1 cellular context compared by ENCODE assay signal in genomic region chr12:1795221-1795784, GRCh38.
TF ChIP-seq lines count a peak whose summit lies in the region.

No MANE protein-coding gene starts in this region.

TF ChIP-seq in SK-N-SH treated with all-trans-retinoic acid at 6 μM for 48 hours, 23 proteins besides CTCF, POLR2A, EP300 and RAD21 (continued from another document):
- no peak for TF ChIP-seq ARNTL (CRISPR knock-in tag; IDR thresholded peaks at IDR 0.05; ENCODE audit: borderline replicate concordance, low read depth)
- TF ChIP-seq PATZ1 (CRISPR knock-in tag; IDR thresholded peaks at IDR 0.05; ENCODE audit: borderline replicate concordance), result no peak
- no peak for TF ChIP-seq BACH2 (CRISPR knock-in tag; IDR thresholded peaks at IDR 0.05; ENCODE audit: borderline replicate concordance)
- no peak for TF ChIP-seq TCF4 (CRISPR knock-in tag; IDR thresholded peaks at IDR 0.05; ENCODE audit: borderline replicate concordance)
- no peak for TF ChIP-seq OSR1 (CRISPR knock-in tag; IDR thresholded peaks at IDR 0.05)
- TF ChIP-seq RARB (CRISPR knock-in tag; IDR thresholded peaks at IDR 0.05), result no peak
- TF ChIP-seq CSDC2 (CRISPR knock-in tag; IDR thresholded peaks at IDR 0.05), result no peak
- no peak for TF ChIP-seq ZNF70 (CRISPR knock-in tag; IDR thresholded peaks at IDR 0.05)
- TF ChIP-seq ZNF8 (CRISPR knock-in tag; IDR thresholded peaks at IDR 0.05), result no peak
- no peak for TF ChIP-seq ISL1 (CRISPR knock-in tag; IDR thresholded peaks at IDR 0.05)
- no peak for TF ChIP-seq ZC3H10 (CRISPR knock-in tag; IDR thresholded peaks at IDR 0.05)
- TF ChIP-seq SNAI2 (CRISPR knock-in tag; IDR thresholded peaks at IDR 0.05), result no peak
- TF ChIP-seq POU6F1 (CRISPR knock-in tag; IDR thresholded peaks at IDR 0.05; ENCODE audit: borderline replicate concordance, low read depth), result no peak
- TF ChIP-seq TOX (CRISPR knock-in tag; IDR thresholded peaks at IDR 0.05; ENCODE audit: borderline replicate concordance), result no peak
